Comparison of ENCODE assay signal across 25 cellular contexts in the genomic region with DNA sequence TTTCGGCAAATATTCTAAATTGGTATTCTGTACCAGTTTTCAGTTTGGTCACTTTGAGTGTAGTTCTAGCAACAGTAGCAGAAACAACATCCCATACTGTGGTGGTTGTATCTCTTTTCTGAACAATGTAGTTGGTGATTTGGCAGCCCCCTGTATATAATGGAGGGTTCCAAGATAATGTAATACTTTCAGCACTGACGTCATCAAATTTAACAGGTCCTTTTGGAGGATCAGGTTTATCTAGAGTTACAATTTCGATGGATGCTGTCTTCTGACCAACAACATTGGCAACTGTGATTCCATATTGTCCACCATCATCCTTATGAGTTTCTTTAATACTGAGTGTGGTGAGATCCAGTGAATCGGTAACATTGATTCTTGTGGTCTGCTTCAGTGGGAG.
"Had no signal": no experiment of that assay in that cellular context is flagged by ENCODE, and none has a peak within 500 bp of the region (broad histone marks: within the 10 kb centered on the region; RNA-seq: fewer than 3 reads in every experiment).

No MANE protein-coding gene starts in this region.

- H3K4me2 ChIP-seq: hepatocyte had no signal

- H3K79me2 ChIP-seq: hepatocyte had no signal

- ATAC-seq: effector memory CD8-positive, alpha-beta T cell; esophagus mucosa; gastroesophageal sphincter; heart left ventricle; left colon; left lobe of liver; lower lobe of right lung; mucosa of descending colon had no signal

- H3K9me3 ChIP-seq: colonic mucosa, gastroesophageal sphincter, lower lobe of right lung had no signal

- DNase-seq: colonic mucosa; cortex of kidney; effector CD8-positive, alpha-beta T cell; effector memory CD8-positive, alpha-beta T cell; endodermal cell; erythroblast; esophagus squamous epithelium; foreskin fibroblast; foreskin melanocyte; heart left ventricle; hypothalamus; immature natural killer cell; kidney; kidney glomerular epithelial cell; left colon; left ventricle myocardium inferior; lower lobe of right lung; mesenchymal stem cell; mucosa of descending colon had no signal

- FAIRE-seq: endometrium, kidney had no signal

- H3K4me3 ChIP-seq: colonic mucosa, esophagus squamous epithelium, gastroesophageal sphincter, heart left ventricle, hepatocyte, left ventricle myocardium inferior, lower lobe of right lung, mucosa of descending colon had no signal

- H3K27me3 ChIP-seq: colonic mucosa, esophagus squamous epithelium, gastroesophageal sphincter, heart left ventricle, hepatocyte had no signal

- H3K27ac ChIP-seq: colonic mucosa, epithelial cell of prostate, esophagus squamous epithelium, gastroesophageal sphincter, heart left ventricle, hepatocyte, left ventricle myocardium inferior, lower lobe of right lung had no signal

- H3K36me3 ChIP-seq: colonic mucosa had no signal

- H3K4me1 ChIP-seq: colonic mucosa, esophagus squamous epithelium, gastroesophageal sphincter, lower lobe of right lung had no signal

- H2AFZ ChIP-seq: hepatocyte had no signal
